In the genomic region with DNA sequence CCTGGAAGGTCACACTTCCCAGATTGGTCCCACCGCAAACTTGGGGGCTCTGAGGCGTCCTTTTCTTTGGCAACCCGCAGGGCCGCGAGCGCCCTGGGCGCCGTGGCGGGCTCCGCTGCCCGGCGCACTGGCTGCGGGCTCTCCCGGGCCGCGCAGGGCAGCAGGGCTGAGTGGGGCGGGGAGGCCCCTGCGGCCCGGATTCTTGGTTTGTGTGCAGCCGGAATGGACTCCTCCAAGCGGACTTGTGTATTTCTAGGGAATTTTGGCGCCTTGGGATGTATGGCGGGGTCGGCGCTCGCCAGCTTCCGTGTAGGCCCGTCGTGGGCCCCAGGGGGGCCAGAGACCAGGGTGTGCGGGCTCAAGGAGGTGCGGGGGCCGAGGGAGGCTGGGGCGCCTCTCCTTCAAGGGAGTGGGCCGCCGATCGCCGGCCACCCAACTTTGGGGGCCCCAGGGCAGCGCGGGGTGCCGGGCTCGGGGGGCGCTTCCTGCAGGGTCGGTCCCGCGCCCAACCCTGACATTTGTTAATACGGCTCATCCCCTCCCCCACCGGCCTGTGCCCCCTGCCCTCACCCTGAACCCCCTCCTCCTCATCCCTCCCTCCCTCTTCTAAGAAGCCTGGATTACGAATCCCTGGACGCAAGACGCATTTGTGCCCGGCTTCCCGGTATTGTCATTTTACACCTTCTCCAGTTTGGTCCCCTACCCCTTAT, we compare ENCODE assay signal across 8 cellular contexts. TPM values are rescaled to one million over a fixed set of nuclear protein-coding genes. Genes with fewer than 3 reads are reported as not detected.
DNase-seq lines count a peak whose midpoint lies in the region; FAIRE-seq and TF ChIP-seq lines count a peak whose summit lies in the region.

No MANE protein-coding gene starts in this region.

- no peak for TF ChIP-seq POLR2A in GM12892 (IDR thresholded peaks at IDR 0.05; ENCODE audit: low read depth, low read length)

- no peaks in the 10 kb centered on the region for H3K27me3 ChIP-seq in cardiac muscle cell
- no peaks in the 10 kb centered on the region for H3K27me3 ChIP-seq in rectal smooth muscle tissue (ENCODE audit: control insufficient read depth, insufficient read depth, low read length)

- H3K4me1 Mint-ChIP-seq in HFFc6 (ENCODE audit: low read depth): peaks cover 53% of the 10 kb centered on the region
- peaks cover 30% of the 10 kb centered on the region for H3K4me1 Mint-ChIP-seq in activated T-cell treated with anti-CD3 and anti-CD28 coated beads, Interleukin-2, amount 50 U/mL, for 24 hours (ENCODE audit: low read depth)

- H3K27ac ChIP-seq in cardiac muscle cell (peak overlapping the region; percentile 97), rectal smooth muscle tissue (ENCODE audit: low read depth, low read length) (peak overlapping the region; percentile 88)

- H3K27me3 Mint-ChIP-seq in HFFc6 (ENCODE audit: insufficient read depth): peaks cover 4% of the 10 kb centered on the region
- peaks cover 83% of the 10 kb centered on the region for H3K27me3 Mint-ChIP-seq in activated T-cell treated with anti-CD3 and anti-CD28 coated beads, Interleukin-2, amount 50 U/mL, for 24 hours

- no peaks in the 10 kb centered on the region for H3K9me3 ChIP-seq in cardiac muscle cell (ENCODE audit: low read depth)

- H3K9me3 Mint-ChIP-seq in HFFc6: no peaks in the 10 kb centered on the region
- H3K9me3 Mint-ChIP-seq in activated T-cell treated with anti-CD3 and anti-CD28 coated beads, Interleukin-2, amount 50 U/mL, for 24 hours: no peaks in the 10 kb centered on the region

- no peak for DNase-seq in HFFc6
- DNase-seq in activated T-cell treated with anti-CD3 and anti-CD28 coated beads, Interleukin-2, amount 50 U/mL, for 24 hours: no peak
- peak; percentile 57 to 58 for DNase-seq in cardiac muscle cell (ENCODE audit: low read depth in 1 of 2, low spot score in 1 of 2)
- no peak for DNase-seq in Kasumi-1 (lab: John Stamatoyannopoulos, UW)
- no peak for DNase-seq in NCI-H2227 (lab: John Stamatoyannopoulos, UW; ENCODE audit: unreplicated experiment)
- DNase-seq in GM12892 (ENCODE audit: insufficient read length): no peak
- no peak for DNase-seq in putamen (ENCODE audit: low spot score)

- no peak for FAIRE-seq in GM12892 (lab: Jason Lieb, UNC)

- no peak for TF ChIP-seq CTCF in HFFc6 (IDR thresholded peaks at IDR 0.05)
- no peak for TF ChIP-seq CTCF in cardiac muscle cell (IDR thresholded peaks at IDR 0.05; ENCODE audit: low read depth, low read length)

- H3K4me1 ChIP-seq in cardiac muscle cell (ENCODE audit: low read depth) (peaks cover 43% of the 10 kb centered on the region), rectal smooth muscle tissue (ENCODE audit: control insufficient read depth, insufficient read depth, low read length) (peaks cover 10% of the 10 kb centered on the region)

- H3K36me3 ChIP-seq in cardiac muscle cell (no peaks in the 10 kb centered on the region), rectal smooth muscle tissue (ENCODE audit: control insufficient read depth, insufficient read depth, low read length) (no peaks in the 10 kb centered on the region)

- H3K4me3 ChIP-seq in cardiac muscle cell (peak overlapping the region; percentile 97), rectal smooth muscle tissue (ENCODE audit: low read length) (peak overlapping the region; percentile 72)

- peaks cover 16% of the 10 kb centered on the region for H3K36me3 Mint-ChIP-seq in HFFc6 (ENCODE audit: low read depth)
- no peaks in the 10 kb centered on the region for H3K36me3 Mint-ChIP-seq in activated T-cell treated with anti-CD3 and anti-CD28 coated beads, Interleukin-2, amount 50 U/mL, for 24 hours (ENCODE audit: low read depth)

- H3K9ac ChIP-seq in rectal smooth muscle tissue (ENCODE audit: low read length): peak overlapping the region; percentile 93

- H3K27ac Mint-ChIP-seq in HFFc6: peak overlapping the region; percentile 98
- H3K27ac Mint-ChIP-seq in activated T-cell treated with anti-CD3 and anti-CD28 coated beads, Interleukin-2, amount 50 U/mL, for 24 hours: no peak overlapping the region

- H3K4me3 Mint-ChIP-seq in HFFc6: peak overlapping the region; percentile 97
- H3K4me3 Mint-ChIP-seq in activated T-cell treated with anti-CD3 and anti-CD28 coated beads, Interleukin-2, amount 50 U/mL, for 24 hours: peak overlapping the region; percentile 85

RNA-seq across cellular contexts. Expression of a gene that starts 2.4 kb away (rescaled TPM):
- 10 to 100 TPM; 14.6 to 18.1 (median 16.2) TPM for total RNA-seq in HFFc6 (2021; fragmentation: NEBNext Ultra II Directional; extraction: Animal tissue kit (Norgen Biotek cat#: 25700))
- 12.9 and 33.7 TPM in 2 replicates for total RNA-seq in cardiac muscle cell
- 27.5 and 40.3 TPM in 2 replicates for polyA plus RNA-seq in cardiac muscle cell
- 0.11 TPM for polyA plus RNA-seq in GM12892 (2012; ENCODE audit: missing spikeins)

Comparison
In these comparisons a context has a peak if more than half of its experiments do, and no peak if none do; other contexts are left out.
1. DNase-seq: peak in cardiac muscle cell (2 of 2); none in HFFc6 (single experiment), activated T-cell treated with anti-CD3 and anti-CD28 coated beads, Interleukin-2, amount 50 U/mL, for 24 hours (single experiment), Kasumi-1 (0 of 2), NCI-H2227 (single experiment), GM12892 (single experiment) and putamen (single experiment).